1 cellular context compared by ENCODE assay signal in the genomic region with DNA sequence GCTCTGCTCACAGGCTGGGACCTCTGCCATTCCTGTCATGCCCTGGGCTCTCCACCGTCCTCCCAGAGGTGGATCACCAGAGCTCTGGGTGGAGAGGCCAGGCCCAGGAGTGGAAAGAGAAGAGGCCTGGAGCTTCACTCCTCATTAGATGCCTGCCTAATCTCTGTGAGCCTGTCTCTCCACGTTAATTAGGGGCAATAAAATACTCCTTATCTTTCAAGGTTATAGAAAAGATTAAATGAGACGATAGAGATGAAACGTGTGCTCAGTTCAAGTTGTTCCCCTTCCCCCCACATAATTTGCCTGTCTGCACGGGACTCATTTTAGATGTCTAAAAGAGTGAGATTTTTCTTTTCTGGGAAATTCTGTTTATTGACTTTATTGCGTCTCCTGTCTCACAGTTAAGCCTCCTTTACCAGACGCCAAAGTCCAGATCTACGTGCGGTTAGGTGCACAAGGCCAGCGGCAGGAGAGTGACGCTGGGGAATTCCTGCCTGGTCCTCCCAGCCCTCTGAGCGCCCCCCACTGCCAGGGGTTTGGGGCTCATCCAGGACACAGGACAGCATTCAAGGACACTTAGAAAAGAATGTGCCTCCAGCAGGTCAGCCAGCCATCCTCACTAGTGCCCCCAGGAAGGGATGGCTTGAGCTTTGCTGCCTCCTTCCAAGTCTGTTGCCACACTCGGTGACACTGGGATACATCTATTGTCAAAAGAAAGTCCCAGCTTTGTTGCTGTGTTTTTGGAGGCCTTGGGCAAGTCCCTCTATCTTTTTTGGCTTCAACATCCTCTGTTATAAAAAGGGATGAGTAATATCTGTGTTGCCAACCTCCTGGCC.
TF ChIP-seq lines count a peak whose summit lies in the region.

No MANE protein-coding gene starts in this region.

TF ChIP-seq in HepG2, 621 proteins besides CTCF, POLR2A, EP300 and RAD21 (continued from another document and continues in another):
- TF ChIP-seq, protein P1, sequence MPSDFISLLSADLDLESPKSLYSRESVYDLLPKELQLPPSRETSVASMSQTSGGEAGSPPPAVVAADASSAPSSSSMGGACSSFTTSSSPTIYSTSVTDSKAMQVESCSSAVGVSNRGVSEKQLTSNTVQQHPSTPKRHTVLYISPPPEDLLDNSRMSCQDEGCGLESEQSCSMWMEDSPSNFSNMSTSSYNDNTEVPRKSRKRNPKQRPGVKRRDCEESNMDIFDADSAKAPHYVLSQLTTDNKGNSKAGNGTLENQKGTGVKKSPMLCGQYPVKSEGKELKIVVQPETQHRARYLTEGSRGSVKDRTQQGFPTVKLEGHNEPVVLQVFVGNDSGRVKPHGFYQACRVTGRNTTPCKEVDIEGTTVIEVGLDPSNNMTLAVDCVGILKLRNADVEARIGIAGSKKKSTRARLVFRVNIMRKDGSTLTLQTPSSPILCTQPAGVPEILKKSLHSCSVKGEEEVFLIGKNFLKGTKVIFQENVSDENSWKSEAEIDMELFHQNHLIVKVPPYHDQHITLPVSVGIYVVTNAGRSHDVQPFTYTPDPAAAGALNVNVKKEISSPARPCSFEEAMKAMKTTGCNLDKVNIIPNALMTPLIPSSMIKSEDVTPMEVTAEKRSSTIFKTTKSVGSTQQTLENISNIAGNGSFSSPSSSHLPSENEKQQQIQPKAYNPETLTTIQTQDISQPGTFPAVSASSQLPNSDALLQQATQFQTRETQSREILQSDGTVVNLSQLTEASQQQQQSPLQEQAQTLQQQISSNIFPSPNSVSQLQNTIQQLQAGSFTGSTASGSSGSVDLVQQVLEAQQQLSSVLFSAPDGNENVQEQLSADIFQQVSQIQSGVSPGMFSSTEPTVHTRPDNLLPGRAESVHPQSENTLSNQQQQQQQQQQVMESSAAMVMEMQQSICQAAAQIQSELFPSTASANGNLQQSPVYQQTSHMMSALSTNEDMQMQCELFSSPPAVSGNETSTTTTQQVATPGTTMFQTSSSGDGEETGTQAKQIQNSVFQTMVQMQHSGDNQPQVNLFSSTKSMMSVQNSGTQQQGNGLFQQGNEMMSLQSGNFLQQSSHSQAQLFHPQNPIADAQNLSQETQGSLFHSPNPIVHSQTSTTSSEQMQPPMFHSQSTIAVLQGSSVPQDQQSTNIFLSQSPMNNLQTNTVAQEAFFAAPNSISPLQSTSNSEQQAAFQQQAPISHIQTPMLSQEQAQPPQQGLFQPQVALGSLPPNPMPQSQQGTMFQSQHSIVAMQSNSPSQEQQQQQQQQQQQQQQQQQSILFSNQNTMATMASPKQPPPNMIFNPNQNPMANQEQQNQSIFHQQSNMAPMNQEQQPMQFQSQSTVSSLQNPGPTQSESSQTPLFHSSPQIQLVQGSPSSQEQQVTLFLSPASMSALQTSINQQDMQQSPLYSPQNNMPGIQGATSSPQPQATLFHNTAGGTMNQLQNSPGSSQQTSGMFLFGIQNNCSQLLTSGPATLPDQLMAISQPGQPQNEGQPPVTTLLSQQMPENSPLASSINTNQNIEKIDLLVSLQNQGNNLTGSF (CRISPR knock-in tag; IDR thresholded peaks at IDR 0.05) = no peak
- no peak for TF ChIP-seq ZBTB7A (CRISPR knock-in tag; IDR thresholded peaks at IDR 0.05)
- peak; percentile 62; the same call in 1 of the 2 replicates for TF ChIP-seq SOX5 (CRISPR knock-in tag; IDR thresholded peaks at IDR 0.05; ENCODE audit: borderline replicate concordance)
- TF ChIP-seq MTA1 (CRISPR knock-in tag; IDR thresholded peaks at IDR 0.05; ENCODE audit: borderline replicate concordance) = peak; percentile 88
- peak; percentile 64; the same call in 1 of the 2 replicates for TF ChIP-seq KDM6A (CRISPR knock-in tag; IDR thresholded peaks at IDR 0.05; ENCODE audit: low read depth)
- no peak for TF ChIP-seq ZNF101 (CRISPR knock-in tag; IDR thresholded peaks at IDR 0.05; ENCODE audit: borderline replicate concordance, low read depth)
- peak; percentile 30 for TF ChIP-seq XRCC5 (optimal IDR thresholded peaks at IDR 0.05; ENCODE audit: low read length)
- TF ChIP-seq, protein P2, sequence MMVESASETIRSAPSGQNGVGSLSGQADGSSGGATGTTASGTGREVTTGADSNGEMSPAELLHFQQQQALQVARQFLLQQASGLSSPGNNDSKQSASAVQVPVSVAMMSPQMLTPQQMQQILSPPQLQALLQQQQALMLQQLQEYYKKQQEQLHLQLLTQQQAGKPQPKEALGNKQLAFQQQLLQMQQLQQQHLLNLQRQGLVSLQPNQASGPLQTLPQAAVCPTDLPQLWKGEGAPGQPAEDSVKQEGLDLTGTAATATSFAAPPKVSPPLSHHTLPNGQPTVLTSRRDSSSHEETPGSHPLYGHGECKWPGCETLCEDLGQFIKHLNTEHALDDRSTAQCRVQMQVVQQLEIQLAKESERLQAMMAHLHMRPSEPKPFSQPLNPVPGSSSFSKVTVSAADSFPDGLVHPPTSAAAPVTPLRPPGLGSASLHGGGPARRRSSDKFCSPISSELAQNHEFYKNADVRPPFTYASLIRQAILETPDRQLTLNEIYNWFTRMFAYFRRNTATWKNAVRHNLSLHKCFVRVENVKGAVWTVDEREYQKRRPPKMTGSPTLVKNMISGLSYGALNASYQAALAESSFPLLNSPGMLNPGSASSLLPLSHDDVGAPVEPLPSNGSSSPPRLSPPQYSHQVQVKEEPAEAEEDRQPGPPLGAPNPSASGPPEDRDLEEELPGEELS (CRISPR knock-in tag; IDR thresholded peaks at IDR 0.05) = peak; percentile 68
- TF ChIP-seq, protein P3, sequence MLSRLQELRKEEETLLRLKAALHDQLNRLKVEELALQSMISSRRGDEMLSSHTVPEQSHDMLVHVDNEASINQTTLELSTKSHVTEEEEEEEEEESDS (CRISPR knock-in tag; IDR thresholded peaks at IDR 0.05; ENCODE audit: borderline replicate concordance) = no peak
- TF ChIP-seq ZNF496 (CRISPR knock-in tag; IDR thresholded peaks at IDR 0.05; ENCODE audit: insufficient replicate concordance) = no peak
- no peak for TF ChIP-seq SPEN (CRISPR knock-in tag; IDR thresholded peaks at IDR 0.05; ENCODE audit: low read depth)
- TF ChIP-seq, protein P4, sequence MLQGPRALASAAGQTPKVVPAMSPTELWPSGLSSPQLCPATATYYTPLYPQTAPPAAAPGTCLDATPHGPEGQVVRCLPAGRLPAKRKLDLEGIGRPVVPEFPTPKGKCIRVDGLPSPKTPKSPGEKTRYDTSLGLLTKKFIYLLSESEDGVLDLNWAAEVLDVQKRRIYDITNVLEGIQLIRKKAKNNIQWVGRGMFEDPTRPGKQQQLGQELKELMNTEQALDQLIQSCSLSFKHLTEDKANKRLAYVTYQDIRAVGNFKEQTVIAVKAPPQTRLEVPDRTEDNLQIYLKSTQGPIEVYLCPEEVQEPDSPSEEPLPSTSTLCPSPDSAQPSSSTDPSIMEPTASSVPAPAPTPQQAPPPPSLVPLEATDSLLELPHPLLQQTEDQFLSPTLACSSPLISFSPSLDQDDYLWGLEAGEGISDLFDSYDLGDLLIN (CRISPR knock-in tag; IDR thresholded peaks at IDR 0.05; ENCODE audit: borderline replicate concordance) = no peak
- TF ChIP-seq TP53 (CRISPR knock-in tag; conservative IDR thresholded peaks at IDR 0.05) = no peak
- no peak for TF ChIP-seq TSC22D2 (CRISPR knock-in tag; IDR thresholded peaks at IDR 0.05; ENCODE audit: borderline replicate concordance)
- no peak for TF ChIP-seq ZSCAN25 (CRISPR knock-in tag; IDR thresholded peaks at IDR 0.05)
- peak; percentile 28; the same call in 1 of the 2 replicates for TF ChIP-seq HIVEP1 (CRISPR knock-in tag; IDR thresholded peaks at IDR 0.05)
- no peak for TF ChIP-seq NR3C1 (CRISPR knock-in tag; IDR thresholded peaks at IDR 0.05)
- no peak for TF ChIP-seq ZFAT (CRISPR knock-in tag; conservative IDR thresholded peaks at IDR 0.05)
- no peak for TF ChIP-seq CREB1 (IDR thresholded peaks at IDR 0.05)
- no peak for TF ChIP-seq CREB1 (CRISPR knock-in tag; IDR thresholded peaks at IDR 0.05)
- TF ChIP-seq CBX2 (IDR thresholded peaks at IDR 0.05; ENCODE audit: low read depth, low read length) = no peak
- TF ChIP-seq CBX2 (CRISPR knock-in tag; IDR thresholded peaks at IDR 0.05; ENCODE audit: low read depth) = no peak
- no peak for TF ChIP-seq ZNF546 (CRISPR knock-in tag; conservative IDR thresholded peaks at IDR 0.05)
- 0 out of 2 replicates have a peak, but pooled peaks have one; percentile 26 for TF ChIP-seq DMAP1 (CRISPR knock-in tag; IDR thresholded peaks at IDR 0.05)
- TF ChIP-seq SP1 (IDR thresholded peaks at IDR 0.05) = no peak
- TF ChIP-seq SP1 (CRISPR knock-in tag; IDR thresholded peaks at IDR 0.05) = no peak
- TF ChIP-seq, protein P5, sequence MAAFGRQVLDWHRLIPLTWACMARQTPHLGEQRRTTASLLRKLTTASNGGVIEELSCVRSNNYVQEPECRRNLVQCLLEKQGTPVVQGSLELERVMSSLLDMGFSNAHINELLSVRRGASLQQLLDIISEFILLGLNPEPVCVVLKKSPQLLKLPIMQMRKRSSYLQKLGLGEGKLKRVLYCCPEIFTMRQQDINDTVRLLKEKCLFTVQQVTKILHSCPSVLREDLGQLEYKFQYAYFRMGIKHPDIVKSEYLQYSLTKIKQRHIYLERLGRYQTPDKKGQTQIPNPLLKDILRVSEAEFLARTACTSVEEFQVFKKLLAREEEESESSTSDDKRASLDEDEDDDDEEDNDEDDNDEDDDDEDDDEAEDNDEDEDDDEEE (CRISPR knock-in tag; IDR thresholded peaks at IDR 0.05) = 0 out of 2 replicates have a peak, but pooled peaks have one; percentile 32
- TF ChIP-seq NRL (CRISPR knock-in tag; IDR thresholded peaks at IDR 0.05; ENCODE audit: borderline replicate concordance) = 0 out of 2 replicates have a peak, but pooled peaks have one; percentile 45
- TF ChIP-seq FOXP1 (IDR thresholded peaks at IDR 0.05) = no peak
- TF ChIP-seq FOXP1 (CRISPR knock-in tag; IDR thresholded peaks at IDR 0.05) = peak; percentile 39; the same call in 1 of the 2 replicates
- 0 out of 2 replicates have a peak, but pooled peaks have one; percentile 32 for TF ChIP-seq MIER3 (CRISPR knock-in tag; IDR thresholded peaks at IDR 0.05; ENCODE audit: borderline replicate concordance)
- TF ChIP-seq, protein P6, sequence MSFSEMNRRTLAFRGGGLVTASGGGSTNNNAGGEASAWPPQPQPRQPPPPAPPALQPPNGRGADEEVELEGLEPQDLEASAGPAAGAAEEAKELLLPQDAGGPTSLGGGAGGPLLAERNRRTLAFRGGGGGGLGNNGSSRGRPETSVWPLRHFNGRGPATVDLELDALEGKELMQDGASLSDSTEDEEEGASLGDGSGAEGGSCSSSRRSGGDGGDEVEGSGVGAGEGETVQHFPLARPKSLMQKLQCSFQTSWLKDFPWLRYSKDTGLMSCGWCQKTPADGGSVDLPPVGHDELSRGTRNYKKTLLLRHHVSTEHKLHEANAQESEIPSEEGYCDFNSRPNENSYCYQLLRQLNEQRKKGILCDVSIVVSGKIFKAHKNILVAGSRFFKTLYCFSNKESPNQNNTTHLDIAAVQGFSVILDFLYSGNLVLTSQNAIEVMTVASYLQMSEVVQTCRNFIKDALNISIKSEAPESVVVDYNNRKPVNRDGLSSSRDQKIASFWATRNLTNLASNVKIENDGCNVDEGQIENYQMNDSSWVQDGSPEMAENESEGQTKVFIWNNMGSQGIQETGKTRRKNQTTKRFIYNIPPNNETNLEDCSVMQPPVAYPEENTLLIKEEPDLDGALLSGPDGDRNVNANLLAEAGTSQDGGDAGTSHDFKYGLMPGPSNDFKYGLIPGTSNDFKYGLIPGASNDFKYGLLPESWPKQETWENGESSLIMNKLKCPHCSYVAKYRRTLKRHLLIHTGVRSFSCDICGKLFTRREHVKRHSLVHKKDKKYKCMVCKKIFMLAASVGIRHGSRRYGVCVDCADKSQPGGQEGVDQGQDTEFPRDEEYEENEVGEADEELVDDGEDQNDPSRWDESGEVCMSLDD (CRISPR knock-in tag; IDR thresholded peaks at IDR 0.05; ENCODE audit: borderline replicate concordance) = peak; percentile 64; the same call in 1 of the 2 replicates
- TF ChIP-seq MAFK (conservative IDR thresholded peaks at IDR 0.05 in 1 of 2, IDR thresholded peaks at IDR 0.05 in 1 of 2; ENCODE audit: low read length in 2 of 2) = no peak
- TF ChIP-seq ZZZ3 (CRISPR knock-in tag; IDR thresholded peaks at IDR 0.05; ENCODE audit: borderline replicate concordance) = no peak
- TF ChIP-seq, protein P7, sequence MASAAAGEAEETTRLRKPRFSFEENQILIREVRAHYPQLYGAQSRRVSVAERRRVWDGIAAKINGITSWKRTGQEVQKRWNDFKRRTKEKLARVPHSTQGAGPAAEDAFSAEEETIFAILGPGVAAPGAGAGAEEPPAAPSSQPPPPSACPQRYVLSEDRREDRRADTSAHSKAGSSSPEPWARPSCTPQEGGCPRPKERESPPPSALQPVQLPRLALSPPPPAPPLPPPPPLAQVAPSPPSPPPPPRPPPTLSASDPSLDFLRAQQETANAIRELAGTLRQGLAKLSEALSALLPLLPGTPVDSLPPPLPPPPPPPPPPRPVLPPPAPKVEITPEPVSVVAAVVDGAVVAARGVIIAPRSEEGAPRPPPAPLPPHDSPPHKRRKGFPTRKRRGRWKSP (CRISPR knock-in tag; IDR thresholded peaks at IDR 0.05) = no peak
- TF ChIP-seq, protein P8, sequence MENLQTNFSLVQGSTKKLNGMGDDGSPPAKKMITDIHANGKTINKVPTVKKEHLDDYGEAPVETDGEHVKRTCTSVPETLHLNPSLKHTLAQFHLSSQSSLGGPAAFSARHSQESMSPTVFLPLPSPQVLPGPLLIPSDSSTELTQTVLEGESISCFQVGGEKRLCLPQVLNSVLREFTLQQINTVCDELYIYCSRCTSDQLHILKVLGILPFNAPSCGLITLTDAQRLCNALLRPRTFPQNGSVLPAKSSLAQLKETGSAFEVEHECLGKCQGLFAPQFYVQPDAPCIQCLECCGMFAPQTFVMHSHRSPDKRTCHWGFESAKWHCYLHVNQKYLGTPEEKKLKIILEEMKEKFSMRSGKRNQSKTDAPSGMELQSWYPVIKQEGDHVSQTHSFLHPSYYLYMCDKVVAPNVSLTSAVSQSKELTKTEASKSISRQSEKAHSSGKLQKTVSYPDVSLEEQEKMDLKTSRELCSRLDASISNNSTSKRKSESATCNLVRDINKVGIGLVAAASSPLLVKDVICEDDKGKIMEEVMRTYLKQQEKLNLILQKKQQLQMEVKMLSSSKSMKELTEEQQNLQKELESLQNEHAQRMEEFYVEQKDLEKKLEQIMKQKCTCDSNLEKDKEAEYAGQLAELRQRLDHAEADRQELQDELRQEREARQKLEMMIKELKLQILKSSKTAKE (CRISPR knock-in tag; IDR thresholded peaks at IDR 0.05; ENCODE audit: borderline replicate concordance) = peak; percentile 49; the same call in 1 of the 2 replicates
- TF ChIP-seq RFX3 (CRISPR knock-in tag; IDR thresholded peaks at IDR 0.05) = no peak
- TF ChIP-seq, protein P9, sequence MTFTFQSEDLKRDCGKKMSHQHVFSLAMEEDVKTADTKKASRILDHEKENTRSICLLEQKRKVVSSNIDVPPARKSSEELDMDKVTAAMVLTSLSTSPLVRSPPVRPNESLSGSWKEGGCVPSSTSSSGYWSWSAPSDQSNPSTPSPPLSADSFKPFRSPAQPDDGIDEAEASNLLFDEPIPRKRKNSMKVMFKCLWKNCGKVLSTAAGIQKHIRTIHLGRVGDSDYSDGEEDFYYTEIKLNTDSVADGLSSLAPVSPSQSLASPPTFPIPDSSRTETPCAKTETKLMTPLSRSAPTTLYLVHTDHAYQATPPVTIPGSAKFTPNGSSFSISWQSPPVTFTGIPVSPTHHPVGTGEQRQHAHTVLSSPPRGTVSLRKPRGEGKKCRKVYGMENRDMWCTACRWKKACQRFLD (CRISPR knock-in tag; IDR thresholded peaks at IDR 0.05; ENCODE audit: borderline replicate concordance) = no peak
- TF ChIP-seq ZNF331 (CRISPR knock-in tag; IDR thresholded peaks at IDR 0.05) = no peak
- TF ChIP-seq, protein P10, sequence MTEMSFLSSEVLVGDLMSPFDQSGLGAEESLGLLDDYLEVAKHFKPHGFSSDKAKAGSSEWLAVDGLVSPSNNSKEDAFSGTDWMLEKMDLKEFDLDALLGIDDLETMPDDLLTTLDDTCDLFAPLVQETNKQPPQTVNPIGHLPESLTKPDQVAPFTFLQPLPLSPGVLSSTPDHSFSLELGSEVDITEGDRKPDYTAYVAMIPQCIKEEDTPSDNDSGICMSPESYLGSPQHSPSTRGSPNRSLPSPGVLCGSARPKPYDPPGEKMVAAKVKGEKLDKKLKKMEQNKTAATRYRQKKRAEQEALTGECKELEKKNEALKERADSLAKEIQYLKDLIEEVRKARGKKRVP (CRISPR knock-in tag; IDR thresholded peaks at IDR 0.05) = no peak
- no peak for TF ChIP-seq ZNF124 (CRISPR knock-in tag; IDR thresholded peaks at IDR 0.05)
